In the genomic region with DNA sequence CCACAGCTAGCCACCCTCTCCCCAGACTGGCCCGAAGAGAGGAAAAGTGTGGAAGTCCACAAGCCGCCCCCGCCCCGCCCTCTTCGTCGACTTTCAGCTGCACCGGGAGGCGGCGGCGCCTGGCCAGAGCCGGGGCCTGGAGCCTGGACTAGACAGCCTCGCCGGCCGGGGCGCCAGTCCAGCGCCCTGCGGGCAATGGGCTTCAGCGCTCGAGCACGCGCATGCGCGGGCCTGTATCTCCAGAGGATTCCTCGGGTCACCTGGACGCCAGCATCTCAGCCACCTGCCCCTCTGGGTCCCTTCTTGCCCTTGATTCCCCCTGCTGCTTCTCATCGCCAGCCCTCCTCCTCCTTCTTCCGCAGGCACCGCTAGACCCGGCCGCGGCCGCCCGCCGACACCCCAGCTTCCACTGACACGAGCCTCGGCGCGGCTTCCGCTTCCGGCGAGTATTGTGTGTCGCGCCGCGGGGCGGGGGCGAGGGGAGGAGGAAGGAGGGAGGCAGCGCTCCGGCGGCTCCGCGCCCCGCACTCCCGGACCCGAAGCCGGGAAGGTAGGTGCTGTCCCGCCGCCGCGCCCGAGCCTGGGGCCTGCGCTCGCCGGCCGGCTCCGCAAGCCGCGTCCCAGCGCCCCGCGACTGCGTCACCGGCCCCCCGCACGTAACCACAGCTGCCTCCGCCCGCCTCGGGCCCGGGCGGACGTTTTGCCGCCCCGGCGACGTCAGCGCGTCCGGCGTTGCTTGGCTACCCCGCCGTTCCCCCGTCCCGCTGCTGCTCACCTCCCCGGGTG, we compare ENCODE assay signal across 8 cellular contexts. TPM values are rescaled to one million over a fixed set of nuclear protein-coding genes. Genes with fewer than 3 reads are reported as not detected.
DNase-seq lines count a peak whose midpoint lies in the region; ATAC-seq and TF ChIP-seq lines count a peak whose summit lies in the region.

TSS of gene TRIM39 (plus strand) at position 482 of the 786 bp plus-strand sequence. CDS start 2,391 bp downstream, outside the sequence.

- peak within 1 kb of the TSS; percentile 100 for H3K27ac Mint-ChIP-seq in endodermal cell

- H3K4me3 Mint-ChIP-seq in endodermal cell: peak within 1 kb of the TSS; percentile 84

- H3K27ac ChIP-seq in HUES48 (ENCODE audit: low read depth, low read length) (peak within 1 kb of the TSS; percentile 98), OCI-LY1 (ENCODE audit: low read depth, low read length, poor library complexity, severe bottlenecking) (peak within 1 kb of the TSS; percentile 92), endodermal cell (ENCODE audit: low read depth, low read length) (peak within 1 kb of the TSS; percentile 74), mesodermal cell (ENCODE audit: low read depth, low read length, severe bottlenecking) (peak within 1 kb of the TSS; percentile 95)

- no peak for TF ChIP-seq CTCF in OCI-LY1 (IDR thresholded peaks at IDR 0.05; ENCODE audit: low read length)
- TF ChIP-seq CTCF in endodermal cell (conservative IDR thresholded peaks at IDR 0.05): peak; percentile 13

- DNase-seq in Caki2 (ENCODE audit: low read depth) (peak; percentile 90), endodermal cell (peak; percentile 93)
- DNase-seq in activated CD8-positive, alpha-beta memory T cell treated with anti-CD3 and anti-CD28 coated beads, Interleukin-2, amount 50 U/mL, for 24 hours (ENCODE audit: extremely low read depth): peak; percentile 61
- DNase-seq in stimulated activated CD8-positive, alpha-beta memory T cell treated with anti-CD3 and anti-CD28 coated beads, Interleukin-15, amount 100 ng/mL, for 24 hours (ENCODE audit: low read depth): peak; percentile 69

- peaks cover 32% of the 10 kb centered on the region for H3K4me1 Mint-ChIP-seq in endodermal cell

- H3F3A ChIP-seq in OCI-LY1 (ENCODE audit: insufficient read depth, low read length): 0 out of 2 replicates have a peak, but pooled peaks cover 3% of the 10 kb centered on the region

- WGBS in endodermal cell (ENCODE audit: insufficient coverage in 1 of 2, insufficient read length in 1 of 2), 2 experiments: 0% methylated on average over 11 to 94 of the region's 94 CpGs
- 0% methylated on average over 76 of the region's 94 CpGs for whole genome bisulfite sequencing in mesodermal cell (ENCODE audit: insufficient coverage in 2 of 2), 2 experiments

- H3K27me3 ChIP-seq in HUES48 (ENCODE audit: control insufficient read depth, insufficient read depth, low read length) (no peaks in the 10 kb centered on the region), OCI-LY1 (ENCODE audit: insufficient read depth, low read length) (no peaks in the 10 kb centered on the region), endodermal cell (ENCODE audit: control insufficient read depth, insufficient read depth, low read length, poor library complexity, severe bottlenecking) (no peaks in the 10 kb centered on the region)

- H3K27me3 Mint-ChIP-seq in endodermal cell (ENCODE audit: insufficient read depth): no peaks in the 10 kb centered on the region

- H3K4me2 ChIP-seq in OCI-LY1 (ENCODE audit: low read length): peak within 1 kb of the TSS; percentile 96

- peaks cover 33% of the 10 kb centered on the region for H3K4me1 ChIP-seq in HUES48 (ENCODE audit: control insufficient read depth, insufficient read depth, low read length)
- peaks cover 27% of the 10 kb centered on the region for H3K4me1 ChIP-seq in OCI-LY1 (ENCODE audit: insufficient read depth, low read length, severe bottlenecking)
- H3K4me1 ChIP-seq in endodermal cell (ENCODE audit: control insufficient read depth, insufficient read depth, low read length): peaks cover 4% of the 10 kb centered on the region
- peaks cover 10% of the 10 kb centered on the region for H3K4me1 ChIP-seq in mesodermal cell (ENCODE audit: control insufficient read depth, insufficient read depth, low read length, poor library complexity, severe bottlenecking)

- peaks cover 40% of the 10 kb centered on the region for H3K79me2 ChIP-seq in OCI-LY1 (ENCODE audit: insufficient read depth, low read length)

- H3K36me3 ChIP-seq in HUES48 (ENCODE audit: control insufficient read depth, insufficient read depth, low read length): peaks cover 31% of the 10 kb centered on the region
- H3K36me3 ChIP-seq in OCI-LY1 (ENCODE audit: insufficient read depth, low read length): peaks cover 41% of the 10 kb centered on the region
- H3K36me3 ChIP-seq in endodermal cell (ENCODE audit: control insufficient read depth, insufficient read depth, low read length): peaks cover 43% of the 10 kb centered on the region
- peaks cover 36% of the 10 kb centered on the region for H3K36me3 ChIP-seq in mesodermal cell (ENCODE audit: control insufficient read depth, insufficient read depth, low read length)

- in situ Hi-C loops in Caki2 (cut with HindIII; ENCODE audit: low pct_unique_long_range_greater_than_20kb, low sequenced_read_pairs): no loop called here

- peaks cover 24% of the 10 kb centered on the region for H3K36me3 Mint-ChIP-seq in endodermal cell (ENCODE audit: low read depth)

- H3K9ac ChIP-seq in HUES48 (ENCODE audit: low read depth, low read length) (peak within 1 kb of the TSS; percentile 90), OCI-LY1 (ENCODE audit: low read length) (peak within 1 kb of the TSS; percentile 82), endodermal cell (ENCODE audit: extremely low read depth, low read length, poor library complexity, severe bottlenecking) (peak within 1 kb of the TSS; percentile 96)

- peak; percentile 69 for ATAC-seq in GM21390 (IDR thresholded peaks at IDR 0.05; ENCODE audit: unreplicated experiment)

- H3K9me3 Mint-ChIP-seq in endodermal cell: no peaks in the 10 kb centered on the region

- H3K9me3 ChIP-seq in HUES48 (ENCODE audit: control insufficient read depth, insufficient read depth, low read length) (no peaks in the 10 kb centered on the region), OCI-LY1 (ENCODE audit: low read length) (no peaks in the 10 kb centered on the region), endodermal cell (ENCODE audit: control insufficient read depth, low read length) (no peaks in the 10 kb centered on the region), mesodermal cell (ENCODE audit: control insufficient read depth, low read length) (no peaks in the 10 kb centered on the region)

- H2AFZ ChIP-seq in OCI-LY1 (ENCODE audit: low read length): 0 out of 2 replicates have a peak within 1 kb of the TSS, but pooled peaks have one; percentile 15

- H3K9me2 ChIP-seq in OCI-LY1 (ENCODE audit: low read depth, low read length): no peaks in the 10 kb centered on the region

- no peaks in the 10 kb centered on the region for H4K20me1 ChIP-seq in OCI-LY1 (ENCODE audit: insufficient read depth, low read length)

- H3K4me3 ChIP-seq in HUES48 (ENCODE audit: low read depth, low read length) (peak within 1 kb of the TSS; percentile 80), OCI-LY1 (ENCODE audit: low read depth, low read length, poor library complexity, severe bottlenecking) (peak within 1 kb of the TSS; percentile 80), endodermal cell (ENCODE audit: low read length) (peak within 1 kb of the TSS; percentile 94), mesodermal cell (ENCODE audit: extremely low read depth, insufficient read depth, low read length, poor library complexity, severe bottlenecking) (peak within 1 kb of the TSS; percentile 78)

RNA-seq across cellular contexts. Expression of gene TRIM39, which starts in this region (rescaled TPM):
- 8.9 and 18.7 TPM in 2 replicates for total RNA-seq in Caki2 (2014; rRNA removed; shearing (Covaris generic); ENCODE audit: low replicate concordance)
- total RNA-seq in endodermal cell: 10 to 100 TPM; 16.4 to 17.1 TPM
- 14.0 TPM for polyA plus RNA-seq in endodermal cell (2013, experiment 1 of 2)
- polyA plus RNA-seq in endodermal cell (2013, experiment 2 of 2): 13.9 TPM
- polyA plus RNA-seq in mesodermal cell (2013, experiment 1 of 2): 10.9 TPM
- 11.8 TPM for polyA plus RNA-seq in mesodermal cell (2013, experiment 2 of 2)

Comparison
In these comparisons a context has a peak if more than half of its experiments do, and no peak if none do; other contexts are left out.
1. Peak in every context shown above with its lines: DNase-seq, ATAC-seq, H3K4me3 ChIP-seq and H3K27ac ChIP-seq.